In genomic region chr17:80279895-80280294, GRCh38 we compare ENCODE assay signal across 13 cellular contexts. TPM values are rescaled to one million over a fixed set of nuclear protein-coding genes. Genes with fewer than 3 reads are reported as not detected.
DNase-seq lines count a peak whose midpoint lies in the region; TF ChIP-seq lines count a peak whose summit lies in the region.
"Had no signal": no experiment of that assay in that cellular context is flagged by ENCODE, and none has a peak within 500 bp of the region (broad histone marks: within the 10 kb centered on the region; RNA-seq: fewer than 3 reads in every experiment).

No MANE protein-coding gene starts in this region.

- peaks cover 38% of the 10 kb centered on the region for H3K36me3 Mint-ChIP-seq in endodermal cell (ENCODE audit: low read depth)

- H3K27ac ChIP-seq in cardiac muscle cell = no peak overlapping the region
- H3K27ac ChIP-seq in sigmoid colon = no peak overlapping the region
- no peak overlapping the region for H3K27ac ChIP-seq in esophagus squamous epithelium
- no peak overlapping the region for H3K27ac ChIP-seq in endodermal cell (ENCODE audit: low read depth, low read length)
- H3K27ac ChIP-seq: HL-60 had no signal

- TF ChIP-seq POLR2A in sigmoid colon (IDR thresholded peaks at IDR 0.05) (no peak), esophagus squamous epithelium (IDR thresholded peaks at IDR 0.05) (no peak)

- H3K4me3 ChIP-seq in adipocyte (ENCODE audit: low read length) (peak overlapping the region; percentile 14), cardiac muscle cell (no peak overlapping the region), sigmoid colon (no peak overlapping the region), esophagus squamous epithelium (no peak overlapping the region), endodermal cell (ENCODE audit: low read length) (no peak overlapping the region)

- peaks cover 10% of the 10 kb centered on the region for H3K36me3 ChIP-seq in adipocyte (ENCODE audit: control insufficient read depth, insufficient read depth, low read length, severe bottlenecking)
- H3K36me3 ChIP-seq in cardiac muscle cell = no peaks in the 10 kb centered on the region
- H3K36me3 ChIP-seq in sigmoid colon = peaks cover 0 to 14% (median 4%) of the 10 kb centered on the region in 4 donors
- H3K36me3 ChIP-seq in esophagus squamous epithelium = peaks cover 3 to 78% (median 5%) of the 10 kb centered on the region in 3 donors
- peaks cover 6% of the 10 kb centered on the region for H3K36me3 ChIP-seq in endodermal cell (ENCODE audit: control insufficient read depth, insufficient read depth, low read length)

- no peak for TF ChIP-seq EP300 in sigmoid colon (IDR thresholded peaks at IDR 0.05)

- H3K4me3 Mint-ChIP-seq in endodermal cell = no peak overlapping the region
- H3K4me3 Mint-ChIP-seq: WTC11 had no signal

- peak; percentile 15 for DNase-seq in D341Med (ENCODE audit: low spot score)
- peak; percentile 87 for DNase-seq in adipocyte (ENCODE audit: low read depth)
- DNase-seq in cardiac muscle cell (ENCODE audit: low read depth in 1 of 2, low spot score in 1 of 2) = peak in 1 of 2 donors; percentile 95
- peak; percentile 85 for DNase-seq in sigmoid colon
- no peak for DNase-seq in esophagus squamous epithelium (lab: John Stamatoyannopoulos, UW)
- no peak for DNase-seq in endodermal cell
- DNase-seq in HuH-7.5 (ENCODE audit: low spot score) = no peak
- DNase-seq in OCI-M1 (lab: John Stamatoyannopoulos, UW) = no peak
- DNase-seq: central memory CD4-positive, alpha-beta T cell; kidney glomerular epithelial cell; NCI-H2171 treated with DMSO at 0.1 percent for 48 hours had no signal

- TF ChIP-seq CTCF in cardiac muscle cell (IDR thresholded peaks at IDR 0.05; ENCODE audit: low read depth, low read length) (peak; percentile 31), sigmoid colon (IDR thresholded peaks at IDR 0.05) (peak in 1 of 4 experiments; percentile 19), esophagus squamous epithelium (IDR thresholded peaks at IDR 0.05) (no peak), endodermal cell (conservative IDR thresholded peaks at IDR 0.05) (no peak)

- peaks cover 2% of the 10 kb centered on the region for H3K4me1 Mint-ChIP-seq in endodermal cell

- H3K9me3 ChIP-seq in adipocyte (ENCODE audit: control insufficient read depth, low read length) (no peaks in the 10 kb centered on the region), cardiac muscle cell (ENCODE audit: low read depth) (no peaks in the 10 kb centered on the region), sigmoid colon (no peaks in the 10 kb centered on the region), esophagus squamous epithelium (no peaks in the 10 kb centered on the region), endodermal cell (ENCODE audit: control insufficient read depth, low read length) (no peaks in the 10 kb centered on the region)

- intact Hi-C loops in sigmoid colon (cut with DNase I) (no loop called here), esophagus squamous epithelium (cut with DNase I) (no loop called here)

- no peaks in the 10 kb centered on the region for H3K27me3 Mint-ChIP-seq in endodermal cell (ENCODE audit: insufficient read depth)

- no peaks in the 10 kb centered on the region for H3K9me3 Mint-ChIP-seq in endodermal cell
- H3K9me3 Mint-ChIP-seq: WTC11 had no signal

- 73 to 79% methylated on average over 14 of the region's 14 CpGs for WGBS in sigmoid colon, 2 donors
- WGBS in esophagus squamous epithelium, 2 donors = 42 to 53% methylated on average over 7 to 13 of the region's 14 CpGs
- 92 to 95% methylated on average over 8 to 14 of the region's 14 CpGs for WGBS in endodermal cell (ENCODE audit: insufficient coverage in 1 of 2, insufficient read length in 1 of 2), 2 experiments

- H3K27me3 ChIP-seq in adipocyte (replicated peaks; ENCODE audit: control insufficient read depth, insufficient read depth, low read length) (no peaks in the 10 kb centered on the region), cardiac muscle cell (no peaks in the 10 kb centered on the region), sigmoid colon (no peaks in the 10 kb centered on the region), esophagus squamous epithelium (no peaks in the 10 kb centered on the region), endodermal cell (ENCODE audit: control insufficient read depth, insufficient read depth, low read length, poor library complexity, severe bottlenecking) (no peaks in the 10 kb centered on the region)

- H3K4me1 ChIP-seq in adipocyte (ENCODE audit: control insufficient read depth, insufficient read depth, low read length) (peaks cover 23% of the 10 kb centered on the region), cardiac muscle cell (ENCODE audit: low read depth) (no peaks in the 10 kb centered on the region), sigmoid colon (peaks cover 0 to 23% (median 15%) of the 10 kb centered on the region in 4 donors), esophagus squamous epithelium (peaks cover 16 to 38% (median 34%) of the 10 kb centered on the region in 3 donors), endodermal cell (ENCODE audit: control insufficient read depth, insufficient read depth, low read length) (no peaks in the 10 kb centered on the region)

- H3K9ac ChIP-seq in adipocyte (ENCODE audit: low read length) (no peak overlapping the region), endodermal cell (ENCODE audit: extremely low read depth, low read length, poor library complexity, severe bottlenecking) (no peak overlapping the region)

- no peak overlapping the region for H3K27ac Mint-ChIP-seq in endodermal cell
- H3K27ac Mint-ChIP-seq: WTC11 had no signal

RNA-seq across cellular contexts. Expression of gene RNF213, which starts 19.2 kb away (rescaled TPM):
- total RNA-seq in cardiac muscle cell (12.8 and 24.9 TPM in 2 replicates), sigmoid colon (100 to 1,000 TPM in 1 of 4 donors, 10 to 100 TPM in 3; 48.2 to 109 (median 52.7) TPM), esophagus squamous epithelium (10 to 100 TPM; 56.1 to 67.9 (median 60.9) TPM), endodermal cell (100 to 1,000 TPM in 1 of 2 donors, 10 to 100 TPM in 1; 98.8 to 136 TPM)
- polyA plus RNA-seq in cardiac muscle cell (11.5 and 14.5 TPM in 2 replicates), sigmoid colon (100 to 1,000 TPM in 1 of 3 donors, 10 to 100 TPM in 1, 1 to 10 TPM in 1; 7.8 to 138 (median 14.6) TPM)
- polyA plus RNA-seq in endodermal cell (2013, experiment 1 of 2) = 30.0 TPM
- 28.2 TPM for polyA plus RNA-seq in endodermal cell (2013, experiment 2 of 2)

RNA-seq across cellular contexts. Expression of gene SLC26A11, which starts 59.7 kb away (rescaled TPM):
- total RNA-seq in cardiac muscle cell (42.5 and 46.8 TPM in 2 replicates), sigmoid colon (10 to 100 TPM in 3 of 4 donors, 1 to 10 TPM in 1; 6.8 to 14.5 (median 11.5) TPM), esophagus squamous epithelium (10 to 100 TPM in 1 of 4 donors, 1 to 10 TPM in 3; 5.7 to 11.4 (median 7.6) TPM), endodermal cell (10 to 100 TPM; 43.7 to 48.2 TPM)
- polyA plus RNA-seq in cardiac muscle cell (39.0 and 56.2 TPM in 2 replicates), sigmoid colon (1 to 10 TPM; 2.3 to 9.3 (median 3.0) TPM)
- 25.4 TPM for polyA plus RNA-seq in endodermal cell (2013, experiment 1 of 2)
- polyA plus RNA-seq in endodermal cell (2013, experiment 2 of 2) = 25.1 TPM

RNA-seq across cellular contexts. Expression of gene SGSH, which starts 59.8 kb away (rescaled TPM):
- total RNA-seq in cardiac muscle cell (27.8 and 56.6 TPM in 2 replicates), sigmoid colon (10 to 100 TPM; 11.4 to 31.6 (median 12.9) TPM), esophagus squamous epithelium (10 to 100 TPM in 3 of 4 donors, 1 to 10 TPM in 1; 8.7 to 18.7 (median 12.9) TPM), endodermal cell (10 to 100 TPM; 40.4 to 42.5 TPM)
- polyA plus RNA-seq in cardiac muscle cell (59.4 and 63.2 TPM in 2 replicates), sigmoid colon (10 to 100 TPM in 1 of 3 donors, 1 to 10 TPM in 2; 3.6 to 37.0 (median 6.7) TPM)
- 27.5 TPM for polyA plus RNA-seq in endodermal cell (2013, experiment 1 of 2)
- polyA plus RNA-seq in endodermal cell (2013, experiment 2 of 2) = 21.8 TPM

Comparison
In these comparisons a context has a peak if more than half of its experiments do, and no peak if none do; other contexts are left out.
1. DNase-seq: peak in D341Med (single experiment), adipocyte (single experiment) and sigmoid colon (single experiment); none in esophagus squamous epithelium (single experiment), endodermal cell (single experiment), HuH-7.5 (single experiment) and OCI-M1 (single experiment).